In the genomic region with DNA sequence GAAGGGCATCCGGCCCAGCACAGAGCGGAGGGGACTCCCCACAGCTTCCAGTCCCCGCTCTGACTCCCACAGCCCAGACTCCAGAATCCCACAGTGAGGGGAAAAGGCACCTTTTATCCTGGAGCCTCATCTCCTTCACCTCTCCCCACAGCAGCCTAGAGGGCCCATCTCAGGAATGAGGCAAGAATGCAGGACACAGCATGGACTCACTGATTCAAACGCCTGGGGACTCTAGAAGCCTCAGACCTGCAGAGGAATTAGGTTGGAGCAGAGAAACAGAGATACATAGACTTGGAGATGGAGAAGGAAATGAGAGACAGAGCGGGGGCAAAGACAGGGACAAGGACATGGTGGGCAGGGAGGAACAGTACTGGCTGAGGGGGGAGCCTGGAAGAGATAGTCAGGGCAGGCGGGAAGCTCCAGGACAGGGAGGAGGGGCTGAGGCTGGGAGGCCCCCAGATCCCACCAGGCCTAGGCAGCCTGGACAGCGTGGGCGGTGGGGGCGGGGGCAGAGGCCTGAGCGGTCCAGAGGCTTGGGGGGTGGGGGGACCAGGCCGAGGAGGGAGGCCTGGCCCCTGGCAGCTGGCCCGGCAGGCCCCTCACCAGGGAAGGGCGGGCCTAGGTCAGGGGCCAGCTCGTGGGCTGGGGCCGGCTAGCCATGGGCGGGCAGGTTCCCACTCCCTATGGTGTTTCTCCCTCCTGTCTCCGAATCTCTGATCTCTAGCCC, we compare ENCODE assay signal across 1 cellular context.
A peak's percentile ranks its signal among the peaks of the same experiment; 100 is the strongest.
TF ChIP-seq lines count a peak whose summit lies in the region.

No MANE protein-coding gene starts in this region.

TF ChIP-seq in K562, 482 proteins besides CTCF, POLR2A, EP300 and RAD21:
- TF ChIP-seq EGR1 (conservative IDR thresholded peaks at IDR 0.05) (peak; percentile 25; the same call in 1 of the 2 replicates), TAF15 (IDR thresholded peaks at IDR 0.05; ENCODE audit: low read depth, low read length) (no peak)
